ENCODE assay signal across 28 cellular contexts in the genomic region with DNA sequence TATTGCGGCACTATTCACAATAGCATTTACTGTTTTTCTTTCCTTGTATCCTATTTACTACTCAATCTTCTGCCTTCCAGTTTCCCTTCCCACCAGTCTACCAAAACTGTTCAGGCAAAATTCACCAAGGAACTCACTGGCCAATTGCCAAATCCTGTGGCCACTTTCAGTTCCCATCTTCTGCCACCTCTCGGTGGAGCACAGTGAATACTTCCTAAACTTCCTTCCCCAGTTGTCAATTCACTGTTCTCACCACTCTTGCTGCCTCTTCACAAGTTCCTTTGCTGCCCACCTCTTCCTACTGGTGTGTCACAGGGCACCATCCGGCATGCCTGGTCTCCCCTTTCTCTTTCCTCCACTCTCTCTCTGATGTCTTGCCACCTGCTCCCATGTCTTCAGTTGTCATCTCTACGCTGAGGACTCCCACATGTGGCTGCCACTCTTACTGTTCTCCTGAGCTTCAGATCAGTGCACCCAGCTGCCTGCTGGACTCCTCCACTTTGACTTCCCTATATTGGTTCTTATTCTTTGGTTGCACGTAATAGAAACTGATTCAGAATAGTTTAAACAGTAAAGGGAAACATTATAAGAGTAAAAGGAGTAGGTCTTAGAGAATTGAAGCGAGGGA.
DNase-seq lines count a peak whose midpoint lies in the region; ATAC-seq and TF ChIP-seq lines count a peak whose summit lies in the region.
"Had no signal": no experiment of that assay in that cellular context is flagged by ENCODE, and none has a peak within 500 bp of the region (broad histone marks: within the 10 kb centered on the region; RNA-seq: fewer than 3 reads in every experiment).

No MANE protein-coding gene starts in this region.

- H3K4me1 ChIP-seq in lower lobe of right lung, result peaks cover 8% of the 10 kb centered on the region
- peaks cover 0 to 9% (median 0%) of the 10 kb centered on the region in 6 donors for H3K4me1 ChIP-seq in spleen
- no peaks in the 10 kb centered on the region for H3K4me1 ChIP-seq in GM23248 (ENCODE audit: insufficient read depth)
- H3K4me1 ChIP-seq in CD8-positive, alpha-beta memory T cell (ENCODE audit: insufficient read depth, low read length), result no peaks in the 10 kb centered on the region
- H3K4me1 ChIP-seq: BE2C had no signal

- intact Hi-C loops in CD14-positive monocyte (cut with micrococcal nuclease) (no loop called here), lower lobe of right lung (cut with DNase I) (no loop called here), spleen (cut with DNase I; ENCODE audit: low total_unique reads) (no loop called here)

- H3K4me3 ChIP-seq in lower lobe of right lung (no peak overlapping the region), spleen (no peak overlapping the region), GM23248 (no peak overlapping the region)
- no peak overlapping the region for H3K4me3 ChIP-seq in CD8-positive, alpha-beta memory T cell (ENCODE audit: low read length)
- H3K4me3 ChIP-seq: smooth muscle cell, tibial nerve had no signal

- no peaks in the 10 kb centered on the region for H4K20me1 ChIP-seq in GM23248 (ENCODE audit: insufficient read depth)

- H3K9ac ChIP-seq in GM23248, result no peak overlapping the region

- POLR2A ChIA-PET in CD8-positive, alpha-beta memory T cell (lab: Charles Lee), result no interaction called here

- H3K36me3 ChIP-seq in lower lobe of right lung (peaks cover 12% of the 10 kb centered on the region), spleen (peaks cover 0 to 22% (median 4%) of the 10 kb centered on the region in 6 donors), GM23248 (ENCODE audit: low read depth) (no peaks in the 10 kb centered on the region)
- H3K36me3 ChIP-seq in CD8-positive, alpha-beta memory T cell (ENCODE audit: insufficient read depth, low read length), result no peaks in the 10 kb centered on the region
- H3K36me3 ChIP-seq: BE2C had no signal

- peak; percentile 31 for TF ChIP-seq CTCF in CD14-positive monocyte (IDR thresholded peaks at IDR 0.05)
- TF ChIP-seq CTCF in lower lobe of right lung (IDR thresholded peaks at IDR 0.05), result no peak
- peak in 1 of 11 experiments; percentile 13 for TF ChIP-seq CTCF in spleen (IDR thresholded peaks at IDR 0.05 in 8 of 11, conservative IDR thresholded peaks at IDR 0.05 in 3 of 11)

- H3K36me3 Mint-ChIP-seq in CD14-positive monocyte, result peaks cover 17 to 19% of the 10 kb centered on the region in 2 donors
- H3K36me3 Mint-ChIP-seq in CD8-positive, alpha-beta memory T cell, result peaks cover 0 to 6% (median 3%) of the 10 kb centered on the region in 3 donors

- H3K27me3 ChIP-seq in lower lobe of right lung (ENCODE audit: low read depth) (no peaks in the 10 kb centered on the region), spleen (replicated peaks in 1 of 7) (no peaks in the 10 kb centered on the region), GM23248 (replicated peaks; ENCODE audit: insufficient read depth) (no peaks in the 10 kb centered on the region)
- H3K27me3 ChIP-seq in CD8-positive, alpha-beta memory T cell (ENCODE audit: insufficient read depth, low read length, poor library complexity, severe bottlenecking), result no peaks in the 10 kb centered on the region
- H3K27me3 ChIP-seq: BE2C, tibial nerve had no signal

- in situ Hi-C loops in GM23248 (cut with MboI), result no loop called here

- no peak overlapping the region for H3K4me3 Mint-ChIP-seq in CD14-positive monocyte
- H3K4me3 Mint-ChIP-seq in CD8-positive, alpha-beta memory T cell, result no peak overlapping the region
- H3K4me3 Mint-ChIP-seq: activated naive CD8-positive, alpha-beta T cell treated with anti-CD3 and anti-CD28 coated beads, Interleukin-2, amount 50 U/mL, for 24 hours; activated T-cell treated with anti-CD3 and anti-CD28 coated beads, Interleukin-2, amount 50 U/mL, for 24 hours; mesothelial cell of epicardium; naive thymus-derived CD8-positive, alpha-beta T cell had no signal

- peak; percentile 43 to 61 for ATAC-seq in lower lobe of right lung
- ATAC-seq: activated naive CD8-positive, alpha-beta T cell treated with anti-CD3 and anti-CD28 coated beads, Interleukin-2, amount 50 U/mL, for 24 hours; left lobe of liver; naive thymus-derived CD8-positive, alpha-beta T cell had no signal

- no peaks in the 10 kb centered on the region for H3K27me3 Mint-ChIP-seq in CD14-positive monocyte (ENCODE audit: low read depth in 3 of 3)
- no peaks in the 10 kb centered on the region for H3K27me3 Mint-ChIP-seq in CD8-positive, alpha-beta memory T cell
- H3K27me3 Mint-ChIP-seq: activated naive CD8-positive, alpha-beta T cell treated with anti-CD3 and anti-CD28 coated beads, Interleukin-2, amount 50 U/mL, for 24 hours; activated T-cell treated with anti-CD3 and anti-CD28 coated beads, Interleukin-2, amount 50 U/mL, for 24 hours; naive thymus-derived CD8-positive, alpha-beta T cell had no signal

- CTCF ChIA-PET in CD8-positive, alpha-beta memory T cell (lab: Charles Lee), result interaction anchor here (0.9 kb wide), 1 partner anchor 14 kb away, joined by 3 read pairs; no protein-coding TSS in a partner anchor

- no peaks in the 10 kb centered on the region for H3F3A ChIP-seq in GM23248 (ENCODE audit: insufficient read depth)

- no peak overlapping the region for H2AFZ ChIP-seq in GM23248

- H3K27ac ChIP-seq in lower lobe of right lung, result no peak overlapping the region
- no peak overlapping the region for H3K27ac ChIP-seq in spleen
- H3K27ac ChIP-seq in GM23248, result no peak overlapping the region
- no peak overlapping the region for H3K27ac ChIP-seq in CD8-positive, alpha-beta memory T cell (ENCODE audit: low read depth, low read length)
- H3K27ac ChIP-seq: RWPE1, tibial nerve, VCaP had no signal

- DNase-seq in CD14-positive monocyte (ENCODE audit: low spot score) (no peak), Kasumi-1 (lab: John Stamatoyannopoulos, UW) (peak; percentile 9 to 20), OCI-M1 (lab: John Stamatoyannopoulos, UW) (peak; percentile 7), lower lobe of right lung (no peak), activated gamma-delta T cell treated with Interleukin-2 at 50 U/mL for 16 hours (no peak), spleen (no peak), GM23248 (no peak)
- no peak for DNase-seq in CD8-positive, alpha-beta memory T cell
- DNase-seq: activated CD4-positive, alpha-beta T cell treated with anti-CD3 and anti-CD28 coated beads for 48 hours; activated CD8-positive, alpha-beta memory T cell treated with anti-CD3 and anti-CD28 coated beads for 24 hours; activated naive CD8-positive, alpha-beta T cell treated with anti-CD3 and anti-CD28 coated beads, Interleukin-2, amount 50 U/mL, for 24 hours; activated T-cell treated with anti-CD3 and anti-CD28 coated beads, Interleukin-2, amount 50 U/mL, for 24 hours; BE2C; DMS53; HCEC 1CT; naive thymus-derived CD8-positive, alpha-beta T cell; NCI-H1048; NCI-H1694 treated with DMSO at 0.1 percent for 48 hours; NCI-H2171 treated with DMSO at 0.1 percent for 48 hours; NCI-H524; NK-92 treated with Interleukin-12 subunit alpha and Interleukin-12 subunit beta, amount 100 ng/mL, for 24 hours; occipital lobe had no signal

- peaks cover 0 to 2% (median 0%) of the 10 kb centered on the region in 7 donors for H3K9me3 Mint-ChIP-seq in CD14-positive monocyte
- H3K9me3 Mint-ChIP-seq in CD8-positive, alpha-beta memory T cell, result no peaks in the 10 kb centered on the region
- H3K9me3 Mint-ChIP-seq: activated naive CD8-positive, alpha-beta T cell treated with anti-CD3 and anti-CD28 coated beads, Interleukin-2, amount 50 U/mL, for 24 hours; activated T-cell treated with anti-CD3 and anti-CD28 coated beads, Interleukin-2, amount 50 U/mL, for 24 hours; mesothelial cell of epicardium; naive thymus-derived CD8-positive, alpha-beta T cell had no signal

- H3K4me1 Mint-ChIP-seq in CD14-positive monocyte, result no peaks in the 10 kb centered on the region
- H3K4me1 Mint-ChIP-seq in CD8-positive, alpha-beta memory T cell, result no peaks in the 10 kb centered on the region
- H3K4me1 Mint-ChIP-seq: activated naive CD8-positive, alpha-beta T cell treated with anti-CD3 and anti-CD28 coated beads, Interleukin-2, amount 50 U/mL, for 24 hours; mesothelial cell of epicardium; naive thymus-derived CD8-positive, alpha-beta T cell had no signal

- no peaks in the 10 kb centered on the region for H3K9me2 ChIP-seq in GM23248 (ENCODE audit: insufficient read depth)

- WGBS in spleen, 5 donors, result 67 to 81% (median 74%) methylated on average over 6 of the region's 6 CpGs
- WGBS in GM23248 (ENCODE audit: low coverage in 1 of 2, low lambda C conversion rate in 2 of 2, missing lambda C conversion rate in 2 of 2), 2 experiments, result 98 to 99% methylated on average over 6 of the region's 6 CpGs

- no peak overlapping the region for H3K27ac Mint-ChIP-seq in CD14-positive monocyte
- H3K27ac Mint-ChIP-seq in CD8-positive, alpha-beta memory T cell, result no peak overlapping the region
- H3K27ac Mint-ChIP-seq: activated naive CD8-positive, alpha-beta T cell treated with anti-CD3 and anti-CD28 coated beads, Interleukin-2, amount 50 U/mL, for 24 hours; activated T-cell treated with anti-CD3 and anti-CD28 coated beads, Interleukin-2, amount 50 U/mL, for 24 hours; mesothelial cell of epicardium; naive thymus-derived CD8-positive, alpha-beta T cell had no signal

- H3K4me2 ChIP-seq in GM23248 (ENCODE audit: unreplicated experiment), result no peak overlapping the region
- H3K4me2 ChIP-seq: smooth muscle cell had no signal

- H3K79me2 ChIP-seq in GM23248 (ENCODE audit: insufficient read depth), result no peaks in the 10 kb centered on the region

- TF ChIP-seq POLR2A in spleen (IDR thresholded peaks at IDR 0.05), result no peak

- no peaks in the 10 kb centered on the region for H3K9me3 ChIP-seq in lower lobe of right lung
- no peaks in the 10 kb centered on the region for H3K9me3 ChIP-seq in spleen
- no peaks in the 10 kb centered on the region for H3K9me3 ChIP-seq in GM23248 (ENCODE audit: low read depth)
- no peaks in the 10 kb centered on the region for H3K9me3 ChIP-seq in CD8-positive, alpha-beta memory T cell (ENCODE audit: low read length)
- H3K9me3 ChIP-seq: BE2C, tibial nerve had no signal

Comparison
In these comparisons a context has a peak if more than half of its experiments do, and no peak if none do; other contexts are left out.
1. DNase-seq: peak in Kasumi-1 (2 of 2) and OCI-M1 (single experiment); none in CD14-positive monocyte (single experiment), lower lobe of right lung (single experiment), activated gamma-delta T cell treated with Interleukin-2 at 50 U/mL for 16 hours (single experiment), spleen (single experiment), GM23248 (single experiment) and CD8-positive, alpha-beta memory T cell (0 of 5).